ENCODE assay signal across 22 cellular contexts in the genomic region with DNA sequence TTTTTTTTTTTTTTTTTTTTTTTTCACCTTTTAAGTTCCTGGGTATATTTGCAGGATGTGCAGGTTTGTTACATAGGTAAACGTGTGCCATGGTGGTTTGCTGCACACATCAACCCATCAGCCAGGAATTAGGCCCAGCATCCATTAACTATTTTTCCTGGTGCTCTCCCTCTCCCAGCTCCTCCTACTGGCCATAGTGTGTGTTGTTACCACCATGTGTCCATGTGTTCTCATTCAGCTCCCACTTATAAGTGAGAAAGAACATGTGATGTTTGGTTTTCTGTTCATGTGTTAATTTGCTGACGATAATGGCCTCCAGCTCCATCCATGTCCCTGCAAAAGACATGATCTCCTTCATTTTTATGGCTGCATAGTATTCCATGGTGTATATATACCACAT.
DNase-seq lines count a peak whose midpoint lies in the region; ATAC-seq and TF ChIP-seq lines count a peak whose summit lies in the region.
"Had no signal": no experiment of that assay in that cellular context is flagged by ENCODE, and none has a peak within 500 bp of the region (broad histone marks: within the 10 kb centered on the region; RNA-seq: fewer than 3 reads in every experiment).

No MANE protein-coding gene starts in this region.

- H2BK5ac ChIP-seq in neuronal stem cell (ENCODE audit: low read length) = no peak overlapping the region

- H2AFZ ChIP-seq in neuronal stem cell (ENCODE audit: low read length) = no peak overlapping the region

- H2BK15ac ChIP-seq in neuronal stem cell (ENCODE audit: low read length) = no peak overlapping the region

- DNase-seq in NAMALWA (ENCODE audit: low spot score) = peak; percentile 4
- peak; percentile 16 for DNase-seq in dermis blood vessel endothelial cell
- DNase-seq in neuronal stem cell (ENCODE audit: low spot score) = no peak
- no peak for DNase-seq in activated naive CD4-positive, alpha-beta T cell treated with anti-CD3 and anti-CD28 coated beads, Interleukin-2, amount 50 U/mL, for 72 hours (ENCODE audit: low spot score in 2 of 2)
- no peak for DNase-seq in activated naive CD4-positive, alpha-beta T cell treated with anti-CD3 and anti-CD28 coated beads, Interleukin-2, amount 10 ng/mL, durations not matched to agents 7 days and 5 days
- no peak for DNase-seq in stimulated activated effector memory CD8-positive, alpha-beta T cell treated with anti-CD3 and anti-CD28 coated beads, Interleukin-12 subunit alpha, Interleukin-12 subunit beta, amount 100 ng/mL, for 72 hours (ENCODE audit: low spot score in 2 of 2)
- DNase-seq: effector CD8-positive, alpha-beta T cell; hypothalamus; kidney glomerular epithelial cell; NCI-H524 treated with DMSO at 0.1 percent for 48 hours; nephron progenitor cell; OCI-M1; psoas muscle; SIG-M5; T-helper 2 cell had no signal

- H2BK12ac ChIP-seq in neuronal stem cell (ENCODE audit: low read length) = no peak overlapping the region

- H3K18ac ChIP-seq in neuronal stem cell (ENCODE audit: low read length) = no peak overlapping the region

- H3K9ac ChIP-seq in neuronal stem cell (ENCODE audit: low read depth, low read length, poor library complexity) = peak overlapping the region; percentile 63
- H3K9ac ChIP-seq: BLaER1 treated with 17β-estradiol and CSF1 and Interleukin-3, amounts not matched to agents 10 nM and 100 nM had no signal

- no peaks in the 10 kb centered on the region for H3K79me1 ChIP-seq in neuronal stem cell (ENCODE audit: low read depth, low read length)

- H3K4me3 ChIP-seq in neuronal stem cell (ENCODE audit: low read length in 2 of 2) = no peak overlapping the region
- H3K4me3 ChIP-seq: BLaER1 treated with 17β-estradiol and CSF1 and Interleukin-3, amounts not matched to agents 10 nM and 100 nM; HAP-1; psoas muscle; thoracic aorta had no signal

- no peaks in the 10 kb centered on the region for H3K27me3 Mint-ChIP-seq in activated naive CD4-positive, alpha-beta T cell treated with anti-CD3 and anti-CD28 coated beads, Interleukin-2, amount 10 ng/mL, durations not matched to agents 7 days and 5 days
- H3K27me3 Mint-ChIP-seq: activated T-helper 17 cell treated with anti-CD3 and anti-CD28 coated beads, Interleukin-2, amount 50 U/mL, for 72 hours; central memory CD8-positive, alpha-beta T cell had no signal

- no peak overlapping the region for H3K27ac Mint-ChIP-seq in activated naive CD4-positive, alpha-beta T cell treated with anti-CD3 and anti-CD28 coated beads, Interleukin-2, amount 50 U/mL, for 72 hours
- no peak overlapping the region for H3K27ac Mint-ChIP-seq in activated naive CD4-positive, alpha-beta T cell treated with anti-CD3 and anti-CD28 coated beads, Interleukin-2, amount 10 ng/mL, durations not matched to agents 7 days and 5 days
- no peak overlapping the region for H3K27ac Mint-ChIP-seq in stimulated activated effector memory CD8-positive, alpha-beta T cell treated with anti-CD3 and anti-CD28 coated beads, Interleukin-12 subunit alpha, Interleukin-12 subunit beta, amount 100 ng/mL, for 72 hours
- H3K27ac Mint-ChIP-seq: activated T-helper 17 cell treated with anti-CD3 and anti-CD28 coated beads, Interleukin-2, amount 50 U/mL, for 72 hours; mesothelial cell of epicardium; nephron progenitor cell had no signal

- H3K23ac ChIP-seq in neuronal stem cell (ENCODE audit: low read depth, low read length, poor library complexity) = no peak overlapping the region

- H3K36me3 Mint-ChIP-seq in activated naive CD4-positive, alpha-beta T cell treated with anti-CD3 and anti-CD28 coated beads, Interleukin-2, amount 50 U/mL, for 72 hours = peaks cover 17 to 42% of the 10 kb centered on the region in 2 donors
- peaks cover 5% of the 10 kb centered on the region for H3K36me3 Mint-ChIP-seq in activated naive CD4-positive, alpha-beta T cell treated with anti-CD3 and anti-CD28 coated beads, Interleukin-2, amount 10 ng/mL, durations not matched to agents 7 days and 5 days
- no peaks in the 10 kb centered on the region for H3K36me3 Mint-ChIP-seq in stimulated activated effector memory CD8-positive, alpha-beta T cell treated with anti-CD3 and anti-CD28 coated beads, Interleukin-12 subunit alpha, Interleukin-12 subunit beta, amount 100 ng/mL, for 72 hours

- peaks cover 1 to 7% of the 10 kb centered on the region in 2 donors for H3K9me3 ChIP-seq in neuronal stem cell (replicated peaks in 1 of 2; ENCODE audit: control insufficient read depth in 2 of 2, insufficient read depth in 1 of 2, low read depth in 1 of 2, low read length in 2 of 2)
- H3K9me3 ChIP-seq: HAP-1 had no signal

- H2AK5ac ChIP-seq in neuronal stem cell (ENCODE audit: low read depth, low read length) = no peak overlapping the region

- no peak overlapping the region for H2BK120ac ChIP-seq in neuronal stem cell (ENCODE audit: low read depth, low read length)

- H4K91ac ChIP-seq in neuronal stem cell (ENCODE audit: low read depth, low read length, poor library complexity) = no peak overlapping the region

- no peak overlapping the region for H3K27ac ChIP-seq in neuronal stem cell (replicated peaks; ENCODE audit: low read length)
- H3K27ac ChIP-seq: BLaER1 treated with 17β-estradiol and CSF1 and Interleukin-3, amounts not matched to agents 10 nM and 100 nM; psoas muscle; thoracic aorta had no signal

- no peak overlapping the region for H4K8ac ChIP-seq in neuronal stem cell (ENCODE audit: low read depth, low read length)

- H3K27me3 ChIP-seq in neuronal stem cell (ENCODE audit: control insufficient read depth in 3 of 3, insufficient read depth in 3 of 3, low read depth in 1 of 3, low read length in 3 of 3) = no peaks in the 10 kb centered on the region
- H3K27me3 ChIP-seq: BLaER1 treated with 17β-estradiol and CSF1 and Interleukin-3, amounts not matched to agents 10 nM and 100 nM had no signal

- no peaks in the 10 kb centered on the region for H3K36me3 ChIP-seq in neuronal stem cell (replicated peaks in 1 of 2; ENCODE audit: control insufficient read depth in 2 of 2, insufficient read depth in 2 of 2, low read length in 2 of 2)
- H3K36me3 ChIP-seq: BLaER1 treated with 17β-estradiol and CSF1 and Interleukin-3, amounts not matched to agents 10 nM and 100 nM; HAP-1; thoracic aorta had no signal

- H3K14ac ChIP-seq in neuronal stem cell (ENCODE audit: low read length) = no peak overlapping the region

- peaks cover 24 to 39% of the 10 kb centered on the region in 2 donors for H3K9me3 Mint-ChIP-seq in activated naive CD4-positive, alpha-beta T cell treated with anti-CD3 and anti-CD28 coated beads, Interleukin-2, amount 50 U/mL, for 72 hours
- peaks cover 22% of the 10 kb centered on the region for H3K9me3 Mint-ChIP-seq in activated naive CD4-positive, alpha-beta T cell treated with anti-CD3 and anti-CD28 coated beads, Interleukin-2, amount 10 ng/mL, durations not matched to agents 7 days and 5 days
- H3K9me3 Mint-ChIP-seq in stimulated activated effector memory CD8-positive, alpha-beta T cell treated with anti-CD3 and anti-CD28 coated beads, Interleukin-12 subunit alpha, Interleukin-12 subunit beta, amount 100 ng/mL, for 72 hours = no peaks in the 10 kb centered on the region
- H3K9me3 Mint-ChIP-seq: activated T-helper 17 cell treated with anti-CD3 and anti-CD28 coated beads, Interleukin-2, amount 50 U/mL, for 72 hours had no signal

- no peaks in the 10 kb centered on the region for H3K4me1 ChIP-seq in neuronal stem cell (ENCODE audit: control insufficient read depth in 2 of 2, insufficient read depth in 1 of 2, low read depth in 1 of 2, low read length in 2 of 2)
- H3K4me1 ChIP-seq: BLaER1 treated with 17β-estradiol and CSF1 and Interleukin-3, amounts not matched to agents 10 nM and 100 nM; HAP-1; psoas muscle had no signal

- TF ChIP-seq CTCF in GM12872 (IDR thresholded peaks at IDR 0.05; ENCODE audit: insufficient read depth, low read depth, low read length) = peak; percentile 14; the same call in 1 of the 3 replicates

- H3K4me1 Mint-ChIP-seq in activated naive CD4-positive, alpha-beta T cell treated with anti-CD3 and anti-CD28 coated beads, Interleukin-2, amount 10 ng/mL, durations not matched to agents 7 days and 5 days = peaks cover 5% of the 10 kb centered on the region
- no peaks in the 10 kb centered on the region for H3K4me1 Mint-ChIP-seq in stimulated activated effector memory CD8-positive, alpha-beta T cell treated with anti-CD3 and anti-CD28 coated beads, Interleukin-12 subunit alpha, Interleukin-12 subunit beta, amount 100 ng/mL, for 72 hours
- H3K4me1 Mint-ChIP-seq: mesothelial cell of epicardium, nephron progenitor cell had no signal

- H3K4me3 Mint-ChIP-seq in activated naive CD4-positive, alpha-beta T cell treated with anti-CD3 and anti-CD28 coated beads, Interleukin-2, amount 10 ng/mL, durations not matched to agents 7 days and 5 days = no peak overlapping the region
- no peak overlapping the region for H3K4me3 Mint-ChIP-seq in stimulated activated effector memory CD8-positive, alpha-beta T cell treated with anti-CD3 and anti-CD28 coated beads, Interleukin-12 subunit alpha, Interleukin-12 subunit beta, amount 100 ng/mL, for 72 hours
- H3K4me3 Mint-ChIP-seq: activated T-helper 17 cell treated with anti-CD3 and anti-CD28 coated beads, Interleukin-2, amount 50 U/mL, for 72 hours; central memory CD8-positive, alpha-beta T cell; mesothelial cell of epicardium; nephron progenitor cell had no signal

- WGBS in neuronal stem cell (ENCODE audit: extremely low coverage in 2 of 2, insufficient read length in 2 of 2, insufficient replicate concordance in 1 of 2), 2 donors = no CpG with 5 or more reads among the region's 2 CpGs

- CTCF ChIA-PET in activated naive CD4-positive, alpha-beta T cell treated with anti-CD3 and anti-CD28 coated beads, Interleukin-2, amount 10 ng/mL, durations not matched to agents 7 days and 5 days (lab: Charles Lee) = no interaction called here

- H3K4ac ChIP-seq in neuronal stem cell (ENCODE audit: low read length) = no peak overlapping the region

- H3K4me2 ChIP-seq in neuronal stem cell (ENCODE audit: insufficient read depth, low read length, poor library complexity, severe bottlenecking) = no peak overlapping the region
- H3K4me2 ChIP-seq: BLaER1 treated with 17β-estradiol and CSF1 and Interleukin-3, amounts not matched to agents 10 nM and 100 nM had no signal

- ATAC-seq in activated naive CD4-positive, alpha-beta T cell treated with anti-CD3 and anti-CD28 coated beads, Interleukin-2, amount 50 U/mL, for 72 hours = no peak
- ATAC-seq in stimulated activated effector memory CD8-positive, alpha-beta T cell treated with anti-CD3 and anti-CD28 coated beads, Interleukin-12 subunit alpha, Interleukin-12 subunit beta, amount 100 ng/mL, for 72 hours = no peak
- ATAC-seq: activated T-helper 17 cell treated with anti-CD3 and anti-CD28 coated beads, Interleukin-2, amount 50 U/mL, for 72 hours; psoas muscle had no signal

Comparison
In these comparisons a context has a peak if more than half of its experiments do, and no peak if none do; other contexts are left out.
1. DNase-seq: peak in NAMALWA (single experiment) and dermis blood vessel endothelial cell (single experiment); none in neuronal stem cell (single experiment), activated naive CD4-positive, alpha-beta T cell treated with anti-CD3 and anti-CD28 coated beads, Interleukin-2, amount 50 U/mL, for 72 hours (0 of 2), activated naive CD4-positive, alpha-beta T cell treated with anti-CD3 and anti-CD28 coated beads, Interleukin-2, amount 10 ng/mL, durations not matched to agents 7 days and 5 days (single experiment) and stimulated activated effector memory CD8-positive, alpha-beta T cell treated with anti-CD3 and anti-CD28 coated beads, Interleukin-12 subunit alpha, Interleukin-12 subunit beta, amount 100 ng/mL, for 72 hours (0 of 2).